ENCODE assay signal across 1 cellular context in the genomic region with DNA sequence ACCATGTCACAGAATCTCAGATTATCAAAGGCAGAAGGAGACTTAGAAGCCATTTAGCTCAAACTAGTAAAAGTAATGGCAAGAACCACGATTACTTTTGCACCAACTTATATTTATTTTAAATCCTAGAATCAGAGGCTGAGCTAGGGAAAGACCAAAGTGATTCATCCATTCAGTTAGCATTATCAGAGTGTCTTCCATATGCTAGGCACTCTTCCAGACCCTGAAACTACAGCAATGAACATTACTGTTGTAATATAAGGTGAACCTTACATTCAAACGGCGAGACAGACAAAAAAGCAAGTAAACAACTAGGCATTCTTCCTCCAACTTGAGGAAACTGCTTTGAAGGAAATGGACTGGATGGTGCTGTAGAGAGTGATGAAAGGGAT.
TF ChIP-seq lines count a peak whose summit lies in the region.

No MANE protein-coding gene starts in this region.

TF ChIP-seq in endothelial cell of umbilical vein, 7 proteins besides CTCF, POLR2A, EP300 and RAD21:
- TF ChIP-seq, protein P1, sequence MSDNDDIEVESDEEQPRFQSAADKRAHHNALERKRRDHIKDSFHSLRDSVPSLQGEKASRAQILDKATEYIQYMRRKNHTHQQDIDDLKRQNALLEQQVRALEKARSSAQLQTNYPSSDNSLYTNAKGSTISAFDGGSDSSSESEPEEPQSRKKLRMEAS (IDR thresholded peaks at IDR 0.05; ENCODE audit: insufficient read depth, insufficient read length): no peak
- TF ChIP-seq GATA2 (IDR thresholded peaks at IDR 0.05; ENCODE audit: insufficient read depth, insufficient read length, low read depth, low read length): no peak
- no peak for TF ChIP-seq MYC (IDR thresholded peaks at IDR 0.05; ENCODE audit: low read depth, low read length)
- TF ChIP-seq FOS (IDR thresholded peaks at IDR 0.05; ENCODE audit: borderline replicate concordance, insufficient read depth, low read length): no peak
- no peak for TF ChIP-seq JUN (IDR thresholded peaks at IDR 0.05; ENCODE audit: borderline replicate concordance, insufficient read depth, insufficient read length, low read depth)
- no peak for TF ChIP-seq POLR2AphosphoS5 (IDR thresholded peaks at IDR 0.05; ENCODE audit: insufficient read depth, low read depth, low read length)
- TF ChIP-seq EZH2 (IDR thresholded peaks at IDR 0.05; ENCODE audit: borderline replicate concordance, low read depth, low read length, severe bottlenecking): no peak
